In the genomic region with DNA sequence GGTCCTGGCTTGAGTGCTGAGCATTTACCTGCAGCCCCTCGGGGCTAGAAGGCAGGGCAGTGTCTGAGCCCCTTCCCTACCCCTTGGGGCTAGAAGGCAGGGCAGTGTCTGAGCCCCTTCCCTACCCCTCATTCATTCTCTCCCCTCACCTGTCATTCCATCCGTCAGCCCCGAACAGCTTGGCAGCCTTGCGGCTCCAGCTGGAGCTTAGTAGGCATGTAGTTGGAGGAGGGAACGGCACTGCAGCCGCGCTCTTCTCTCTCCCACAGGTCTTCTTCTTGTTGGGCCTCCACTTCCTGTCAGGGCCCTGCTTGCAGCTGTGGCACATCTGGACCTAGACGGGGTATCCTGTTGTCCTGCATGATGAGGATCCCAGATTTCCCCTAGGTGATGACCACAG, we compare ENCODE assay signal across 13 cellular contexts. TPM values are rescaled to one million over a fixed set of nuclear protein-coding genes. Genes with fewer than 3 reads are reported as not detected.
DNase-seq lines count a peak whose midpoint lies in the region; ATAC-seq and TF ChIP-seq lines count a peak whose summit lies in the region.
"Had no signal": no experiment of that assay in that cellular context is flagged by ENCODE, and none has a peak within 500 bp of the region (broad histone marks: within the 10 kb centered on the region; RNA-seq: fewer than 3 reads in every experiment).

No MANE protein-coding gene starts in this region.

- peaks cover 79% of the 10 kb centered on the region in 2 donors for H3K4me1 Mint-ChIP-seq in natural killer cell treated with Interleukin-12 subunit alpha and Interleukin-12 subunit beta and Interleukin-15 and Interleukin-18, amount 100 ng/mL, for 72 hours (ENCODE audit: low read depth in 2 of 2)
- H3K4me1 Mint-ChIP-seq in natural killer cell: peaks cover 79 to 86% of the 10 kb centered on the region in 2 donors
- peaks cover 90% of the 10 kb centered on the region for H3K4me1 Mint-ChIP-seq in nephron

- peak overlapping the region; percentile 46 for H3K9ac ChIP-seq in adipocyte (ENCODE audit: low read length)
- H3K9ac ChIP-seq: parathyroid adenoma had no signal

- intact Hi-C loops in natural killer cell (cut with micrococcal nuclease): no loop called here
- intact Hi-C loops in uterus (cut with DNase I; ENCODE audit: low total_unique reads): no loop called here

- H3K9me3 ChIP-seq in adipocyte (ENCODE audit: control insufficient read depth, low read length): no peaks in the 10 kb centered on the region
- no peaks in the 10 kb centered on the region for H3K9me3 ChIP-seq in uterus

- ATAC-seq in natural killer cell treated with Interleukin-12 subunit alpha and Interleukin-12 subunit beta and Interleukin-15 and Interleukin-18, amount 100 ng/mL, for 72 hours: no peak
- ATAC-seq in natural killer cell: no peak
- no peak for ATAC-seq in GM18870 (IDR thresholded peaks at IDR 0.05; ENCODE audit: unreplicated experiment)
- ATAC-seq: HCT116 had no signal

- peak overlapping the region; percentile 14 to 28 for H3K27ac ChIP-seq in uterus
- H3K27ac ChIP-seq: parathyroid adenoma had no signal

- no peaks in the 10 kb centered on the region for H3K36me3 Mint-ChIP-seq in natural killer cell treated with Interleukin-12 subunit alpha and Interleukin-12 subunit beta and Interleukin-15 and Interleukin-18, amount 100 ng/mL, for 72 hours
- H3K36me3 Mint-ChIP-seq in natural killer cell (no peaks in the 10 kb centered on the region), nephron (ENCODE audit: low read depth) (no peaks in the 10 kb centered on the region)

- H3K4me1 ChIP-seq in adipocyte (ENCODE audit: control insufficient read depth, insufficient read depth, low read length): peaks cover 76% of the 10 kb centered on the region
- H3K4me1 ChIP-seq in uterus: peaks cover 0 to 27% of the 10 kb centered on the region in 2 donors

- TF ChIP-seq CTCF in natural killer cell (IDR thresholded peaks at IDR 0.05) (no peak), nephron (IDR thresholded peaks at IDR 0.05; ENCODE audit: unreplicated experiment in 3 of 3) (no peak), uterus (IDR thresholded peaks at IDR 0.05) (no peak)

- no peaks in the 10 kb centered on the region for H3K27me3 ChIP-seq in adipocyte (replicated peaks; ENCODE audit: control insufficient read depth, insufficient read depth, low read length)
- no peaks in the 10 kb centered on the region for H3K27me3 ChIP-seq in uterus

- DNase-seq in natural killer cell treated with Interleukin-12 subunit alpha and Interleukin-12 subunit beta and Interleukin-15 and Interleukin-18, amount 100 ng/mL, for 72 hours (ENCODE audit: low spot score): peak; percentile 23
- DNase-seq in natural killer cell: no peak
- DNase-seq in adipocyte (ENCODE audit: low read depth): no peak
- DNase-seq in uterus: no peak
- no peak for DNase-seq in stimulated activated CD4-positive, alpha-beta T cell treated with anti-CD3 and anti-CD28 coated beads, Interleukin-4, amount 100 ng/mL, for 1 hour
- DNase-seq in stimulated activated naive CD4-positive, alpha-beta T cell (lab: John Stamatoyannopoulos, UW): no peak
- DNase-seq: central memory CD4-positive, alpha-beta T cell; KBM-7; NCI-H1930 had no signal

- peak overlapping the region; percentile 49 to 68 for H3K27ac Mint-ChIP-seq in natural killer cell treated with Interleukin-12 subunit alpha and Interleukin-12 subunit beta and Interleukin-15 and Interleukin-18, amount 100 ng/mL, for 72 hours
- H3K27ac Mint-ChIP-seq in natural killer cell (peak overlapping the region in 1 of 2 donors; percentile 52), nephron (peak overlapping the region; percentile 90 to 95 (median 94))

- no peaks in the 10 kb centered on the region for H3K27me3 Mint-ChIP-seq in natural killer cell treated with Interleukin-12 subunit alpha and Interleukin-12 subunit beta and Interleukin-15 and Interleukin-18, amount 100 ng/mL, for 72 hours
- H3K27me3 Mint-ChIP-seq in natural killer cell (ENCODE audit: low read depth in 2 of 2): no peaks in the 10 kb centered on the region
- no peaks in the 10 kb centered on the region for H3K27me3 Mint-ChIP-seq in nephron (ENCODE audit: low read depth)

- peak overlapping the region; percentile 42 for H3K4me3 Mint-ChIP-seq in natural killer cell treated with Interleukin-12 subunit alpha and Interleukin-12 subunit beta and Interleukin-15 and Interleukin-18, amount 100 ng/mL, for 72 hours
- H3K4me3 Mint-ChIP-seq in natural killer cell: no peak overlapping the region
- peak overlapping the region in 2 of 3 experiments; percentile 29 to 48 for H3K4me3 Mint-ChIP-seq in nephron

- TF ChIP-seq POLR2A in uterus (IDR thresholded peaks at IDR 0.05): no peak

- H3K9me3 Mint-ChIP-seq in natural killer cell treated with Interleukin-12 subunit alpha and Interleukin-12 subunit beta and Interleukin-15 and Interleukin-18, amount 100 ng/mL, for 72 hours: no peaks in the 10 kb centered on the region
- H3K9me3 Mint-ChIP-seq in natural killer cell: no peaks in the 10 kb centered on the region
- no peaks in the 10 kb centered on the region for H3K9me3 Mint-ChIP-seq in nephron

- H3K4me3 ChIP-seq in adipocyte (ENCODE audit: low read length) (peak overlapping the region; percentile 53), uterus (no peak overlapping the region)

- H3K36me3 ChIP-seq in adipocyte (ENCODE audit: control insufficient read depth, insufficient read depth, low read length, severe bottlenecking): no peaks in the 10 kb centered on the region
- no peaks in the 10 kb centered on the region for H3K36me3 ChIP-seq in uterus

RNA-seq across cellular contexts. Expression of a gene that starts 22.1 kb away (rescaled TPM):
- total RNA-seq in natural killer cell treated with Interleukin-12 subunit alpha and Interleukin-12 subunit beta and Interleukin-15 and Interleukin-18, amount 100 ng/mL, for 72 hours: 100 to 1,000 TPM; 104 to 115 TPM
- total RNA-seq in natural killer cell (100 to 1,000 TPM; 137 to 197 (median 178) TPM), uterus (10 to 100 TPM; 17.1 to 89.2 (median 27.4) TPM)
